ENCODE assay signal across 22 cellular contexts in the genomic region with DNA sequence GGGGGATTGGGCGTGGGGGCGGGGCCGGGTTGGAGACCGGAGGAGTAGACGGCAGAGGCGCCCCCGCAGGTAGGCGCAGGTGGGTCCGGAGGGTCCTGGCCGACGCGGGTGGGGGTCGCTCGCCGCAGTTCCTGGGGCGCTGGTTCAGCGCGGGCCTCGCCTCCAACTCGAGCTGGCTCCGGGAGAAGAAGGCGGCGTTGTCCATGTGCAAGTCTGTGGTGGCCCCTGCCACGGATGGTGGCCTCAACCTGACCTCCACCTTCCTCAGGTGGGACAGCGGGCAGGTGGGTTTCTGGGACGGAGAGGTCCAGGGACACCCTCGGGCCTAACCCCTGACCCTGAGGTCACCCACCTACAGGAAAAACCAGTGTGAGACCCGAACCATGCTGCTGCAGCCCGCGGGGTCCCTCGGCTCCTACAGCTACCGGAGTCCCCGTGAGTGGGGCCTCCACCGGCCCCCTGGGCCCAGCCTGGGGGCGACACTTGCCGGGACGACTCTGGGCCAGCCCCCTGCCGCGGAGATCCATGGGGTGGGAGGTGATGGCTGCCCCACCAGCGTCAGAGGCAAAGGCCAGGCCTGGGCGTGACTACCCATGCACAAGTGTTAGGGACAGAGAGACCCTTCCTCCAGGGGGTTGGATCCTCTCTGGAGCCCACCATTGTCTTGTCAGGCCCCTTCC. TPM values are rescaled to one million over a fixed set of nuclear protein-coding genes. Genes with fewer than 3 reads are reported as not detected.
A peak's percentile ranks its signal among the peaks of the same experiment; 100 is the strongest.
DNase-seq lines count a peak whose midpoint lies in the region; ATAC-seq and TF ChIP-seq lines count a peak whose summit lies in the region.
"Had no signal": no experiment of that assay in that cellular context is flagged by ENCODE, and none has a peak within 500 bp of the region (broad histone marks: within the 10 kb centered on the region; RNA-seq: fewer than 3 reads in every experiment).

No MANE protein-coding gene starts in this region.

- peaks cover 92% of the 10 kb centered on the region for H3K4me1 ChIP-seq in left ventricle myocardium inferior
- H3K4me1 ChIP-seq in vagina: peaks cover 50% of the 10 kb centered on the region
- H3K4me1 ChIP-seq: Caco-2 had no signal

- peaks cover 5% of the 10 kb centered on the region for H3K36me3 ChIP-seq in left ventricle myocardium inferior
- no peaks in the 10 kb centered on the region for H3K36me3 ChIP-seq in vagina

- H3K27ac ChIP-seq in left ventricle myocardium inferior (replicated peaks) (peak overlapping the region; percentile 91), vagina (peak overlapping the region; percentile 87)

- no peak for TF ChIP-seq POLR2A in vagina (IDR thresholded peaks at IDR 0.05)

- DNase-seq in left ventricle myocardium inferior: no peak
- no peak for DNase-seq in cardiac septum (ENCODE audit: low spot score)
- DNase-seq in fibroblast of villous mesenchyme (ENCODE audit: low read depth): no peak
- no peak for DNase-seq in vagina (ENCODE audit: extremely low spot score in 2 of 2)
- DNase-seq in GF-D8 (lab: John Stamatoyannopoulos, UW): no peak
- no peak for DNase-seq in HFFc6
- DNase-seq: amniotic stem cell, cortex of kidney, DMS79, KBM-7, MM.1S, naive B cell, NCI-H1417 treated with DMSO at 0.1 percent for 48 hours, NCI-H2081 treated with DMSO at 0.1 percent for 48 hours, SHP77 treated with DMSO at 0.1 percent for 48 hours had no signal

- H3K27me3 Mint-ChIP-seq in HFFc6 (ENCODE audit: insufficient read depth): peaks cover 7% of the 10 kb centered on the region

- no peak for TF ChIP-seq EP300 in Ishikawa (IDR thresholded peaks at IDR 0.05; ENCODE audit: borderline replicate concordance)

- no peak for ATAC-seq in HG03095 (IDR thresholded peaks at IDR 0.05; ENCODE audit: unreplicated experiment)

- no peak for TF ChIP-seq RAD21 in Ishikawa (IDR thresholded peaks at IDR 0.05; ENCODE audit: low read depth)

- no peaks in the 10 kb centered on the region for H3K27me3 ChIP-seq in left ventricle myocardium inferior (ENCODE audit: low read depth)
- H3K27me3 ChIP-seq in vagina: no peaks in the 10 kb centered on the region

- H3K4me3 Mint-ChIP-seq in HFFc6: no peak overlapping the region
- H3K4me3 Mint-ChIP-seq: activated naive CD4-positive, alpha-beta T cell treated with anti-CD3 and anti-CD28 coated beads, Interleukin-2, amount 10 ng/mL, durations not matched to agents 7 days and 5 days; activated T-cell treated with anti-CD3 and anti-CD28 coated beads, Interleukin-2, amount 50 U/mL, for 4 hours had no signal

- peaks cover 5% of the 10 kb centered on the region; the same call in 1 of the 2 replicates for H3K4me1 Mint-ChIP-seq in HFFc6 (ENCODE audit: low read depth)

- H3K36me3 Mint-ChIP-seq in HFFc6 (ENCODE audit: low read depth): no peaks in the 10 kb centered on the region
- H3K36me3 Mint-ChIP-seq: activated naive CD4-positive, alpha-beta T cell treated with anti-CD3 and anti-CD28 coated beads, Interleukin-2, amount 10 ng/mL, durations not matched to agents 7 days and 5 days had no signal

- peak overlapping the region; percentile 51 for H3K4me3 ChIP-seq in left ventricle myocardium inferior
- H3K4me3 ChIP-seq in fibroblast of villous mesenchyme (ENCODE audit: low read depth, low read length): peak overlapping the region; percentile 9
- H3K4me3 ChIP-seq in vagina: no peak overlapping the region

- H3K27ac Mint-ChIP-seq in HFFc6: no peak overlapping the region
- H3K27ac Mint-ChIP-seq: activated naive CD4-positive, alpha-beta T cell treated with anti-CD3 and anti-CD28 coated beads, Interleukin-2, amount 10 ng/mL, durations not matched to agents 7 days and 5 days; naive B cell had no signal

- no peaks in the 10 kb centered on the region for H3K9me3 Mint-ChIP-seq in HFFc6
- H3K9me3 Mint-ChIP-seq: activated naive CD4-positive, alpha-beta T cell treated with anti-CD3 and anti-CD28 coated beads, Interleukin-2, amount 10 ng/mL, durations not matched to agents 7 days and 5 days; activated T-cell treated with anti-CD3 and anti-CD28 coated beads, Interleukin-2, amount 50 U/mL, for 4 hours; naive B cell had no signal

- intact Hi-C loops in left ventricle myocardium inferior (cut with micrococcal nuclease) (no loop called here), cardiac septum (cut with DNase I) (no loop called here), vagina (cut with DNase I) (no loop called here)

- TF ChIP-seq CTCF in left ventricle myocardium inferior (IDR thresholded peaks at IDR 0.05; ENCODE audit: borderline replicate concordance): no peak
- TF ChIP-seq CTCF in fibroblast of villous mesenchyme (IDR thresholded peaks at IDR 0.05; ENCODE audit: insufficient read depth, low read depth, low read length): no peak
- TF ChIP-seq CTCF in vagina (IDR thresholded peaks at IDR 0.05): no peak
- no peak for TF ChIP-seq CTCF in HFFc6 (IDR thresholded peaks at IDR 0.05)

- H3K9me3 ChIP-seq in left ventricle myocardium inferior (replicated peaks) (no peaks in the 10 kb centered on the region), vagina (no peaks in the 10 kb centered on the region)
- H3K9me3 ChIP-seq: Caco-2 had no signal

TF ChIP-seq in Ishikawa, 13 proteins besides CTCF, POLR2A, EP300 and RAD21:
- TF ChIP-seq CEBPB (IDR thresholded peaks at IDR 0.05) (no peak), TCF12 (IDR thresholded peaks at IDR 0.05; ENCODE audit: low read depth) (no peak), USF1 (IDR thresholded peaks at IDR 0.05) (no peak), ZBTB7A (IDR thresholded peaks at IDR 0.05; ENCODE audit: low read depth) (peak; percentile 98), EGR1 (IDR thresholded peaks at IDR 0.05) (peak; percentile 52; the same call in 1 of the 2 replicates), MAX (IDR thresholded peaks at IDR 0.05) (no peak)

RNA-seq across cellular contexts. Expression of gene PTGDS, which starts 1.7 kb away (rescaled TPM):
- 3,579 TPM for total RNA-seq in left ventricle myocardium inferior
- 1,323 TPM for total RNA-seq in cardiac septum
- total RNA-seq in fibroblast of villous mesenchyme: 10.8 and 21.9 TPM in 2 replicates
- 301 TPM for total RNA-seq in vagina
- not detected for total RNA-seq in HFFc6 (2021; fragmentation: NEBNext Ultra II Directional; extraction: Animal tissue kit (Norgen Biotek cat#: 25700))
- total RNA-seq: Caco-2, pulmonary artery endothelial cell had no signal

RNA-seq across cellular contexts. Expression of gene LCNL1, which starts 3.8 kb away (rescaled TPM):
- total RNA-seq in left ventricle myocardium inferior: 11.7 TPM
- 5.9 TPM for total RNA-seq in cardiac septum
- 3.2 and 3.5 TPM in 2 replicates for total RNA-seq in fibroblast of villous mesenchyme
- 2.0 TPM for total RNA-seq in vagina
- not detected for total RNA-seq in HFFc6 (2021; fragmentation: NEBNext Ultra II Directional; extraction: Animal tissue kit (Norgen Biotek cat#: 25700))
- total RNA-seq: activated T-cell treated with anti-CD3 and anti-CD28 coated beads, Interleukin-2, amount 50 U/mL, for 4 hours; Caco-2; pulmonary artery endothelial cell had no signal

RNA-seq across cellular contexts. Expression of gene PAXX, which starts 13.2 kb away (rescaled TPM):
- 19.8 TPM for total RNA-seq in left ventricle myocardium inferior
- total RNA-seq in cardiac septum: 26.0 TPM
- total RNA-seq in fibroblast of villous mesenchyme: 9.9 and 18.0 TPM in 2 replicates
- 62.9 TPM for total RNA-seq in vagina
- 10 to 100 TPM; 26.0 to 42.6 (median 29.0) TPM for total RNA-seq in HFFc6 (2021; fragmentation: NEBNext Ultra II Directional; extraction: Animal tissue kit (Norgen Biotek cat#: 25700))

RNA-seq across cellular contexts. Expression of gene CLIC3, which starts 17.4 kb away (rescaled TPM):
- total RNA-seq in left ventricle myocardium inferior: 1.6 TPM
- total RNA-seq in cardiac septum: 12.9 TPM
- 19.0 and 43.2 TPM in 2 replicates for total RNA-seq in fibroblast of villous mesenchyme
- 23.6 TPM for total RNA-seq in vagina
- 10 to 100 TPM in 2 of 6 experiments, 1 to 10 TPM in 4; 2.7 to 14.6 (median 4.0) TPM for total RNA-seq in HFFc6 (2021; fragmentation: NEBNext Ultra II Directional; extraction: Animal tissue kit (Norgen Biotek cat#: 25700))

RNA-seq across cellular contexts. Expression of gene LCN12, which starts 26.9 kb away (rescaled TPM):
- total RNA-seq in left ventricle myocardium inferior (7.8 TPM), cardiac septum (20.7 TPM), fibroblast of villous mesenchyme (0.86 TPM in 1 of 2 replicates, not detected in the other), vagina (not detected)
- total RNA-seq in HFFc6 (2021; fragmentation: NEBNext Ultra II Directional; extraction: Animal tissue kit (Norgen Biotek cat#: 25700)): under 1 TPM in 2 of 6 experiments, not detected in 4; 0.14 to 0.31 TPM
- total RNA-seq: pulmonary artery endothelial cell, urinary bladder had no signal

Comparison
In these comparisons a context has a peak if more than half of its experiments do, and no peak if none do; other contexts are left out.
1. H3K4me3 ChIP-seq: peak in left ventricle myocardium inferior (single experiment) and fibroblast of villous mesenchyme (single experiment); none in vagina (0 of 2).
2. RNA of gene PTGDS, which starts 1.7 kb away (total RNA-seq): 3,579 TPM in left ventricle myocardium inferior (single experiment), 1,323 TPM in cardiac septum (single experiment) and 301 TPM in vagina (single experiment); 10.8 to 21.9 TPM in fibroblast of villous mesenchyme and not detected in HFFc6; every median in the first group is over 10 times any median in the second.